8 cellular contexts compared by ENCODE assay signal in the genomic region with DNA sequence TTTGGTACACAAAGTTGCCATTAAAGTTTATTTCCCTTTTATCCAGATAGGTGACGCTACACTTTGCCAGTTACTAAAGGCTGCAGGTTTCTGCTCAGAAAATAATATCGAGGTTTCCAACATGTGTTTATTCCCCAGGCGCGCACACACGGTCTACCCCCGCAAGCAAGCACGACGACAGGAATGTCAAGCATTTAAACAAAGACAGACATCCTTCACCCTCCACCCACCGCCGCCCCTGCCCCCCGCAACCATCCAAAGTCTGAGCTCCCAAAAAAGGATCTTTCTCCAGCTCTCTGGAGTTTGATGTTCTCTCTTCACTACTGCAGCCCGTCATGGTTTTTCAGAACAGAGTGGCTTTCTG. TPM values are rescaled to one million over a fixed set of nuclear protein-coding genes. Genes with fewer than 3 reads are reported as not detected.
DNase-seq lines count a peak whose midpoint lies in the region; ATAC-seq and TF ChIP-seq lines count a peak whose summit lies in the region.
"Had no signal": no experiment of that assay in that cellular context is flagged by ENCODE, and none has a peak within 500 bp of the region (broad histone marks: within the 10 kb centered on the region; RNA-seq: fewer than 3 reads in every experiment).

No MANE protein-coding gene starts in this region.

- H3K4me1 Mint-ChIP-seq in GM23338 (peaks cover 23% of the 10 kb centered on the region), T-helper 17 cell (peaks cover 14% of the 10 kb centered on the region)

- H3K4me2 ChIP-seq in GM23338, result peak overlapping the region; percentile 98

- no peak for TF ChIP-seq CTCF in GM23338 (conservative IDR thresholded peaks at IDR 0.05; ENCODE audit: low read depth in 2 of 2)

- ATAC-seq in GM23338 (no peak), T-helper 17 cell (no peak), HG03097 (IDR thresholded peaks at IDR 0.05; ENCODE audit: low FRiP score, unreplicated experiment) (no peak), HG03039 (IDR thresholded peaks at IDR 0.05; ENCODE audit: unreplicated experiment) (no peak)

- H3K9me2 ChIP-seq in GM23338 (ENCODE audit: insufficient read depth), result no peaks in the 10 kb centered on the region

- H3K79me2 ChIP-seq in GM23338 (replicated peaks; ENCODE audit: insufficient read depth), result no peaks in the 10 kb centered on the region

- H3K4me3 Mint-ChIP-seq in GM23338 (peak overlapping the region; percentile 96), T-helper 17 cell (peak overlapping the region; percentile 68)

- H3K4me1 ChIP-seq in GM23338 (ENCODE audit: insufficient read depth), result peaks cover 8% of the 10 kb centered on the region; the same call in 1 of the 2 replicates
- H3K4me1 ChIP-seq: SJSA1 had no signal

- H3K27me3 ChIP-seq in GM23338 (ENCODE audit: insufficient read depth), result peaks cover 45% of the 10 kb centered on the region

- H3F3A ChIP-seq in GM23338 (replicated peaks; ENCODE audit: low read depth), result peaks cover 14% of the 10 kb centered on the region; the same call in 1 of the 2 replicates

- H3K27me3 Mint-ChIP-seq in GM23338 (ENCODE audit: insufficient read depth, low read depth, poor library complexity) (peaks cover 56% of the 10 kb centered on the region), T-helper 17 cell (peaks cover 59% of the 10 kb centered on the region)

- DNase-seq in GM23338 (ENCODE audit: low spot score) (peak; percentile 48), T-helper 17 cell (no peak), glomerular visceral epithelial cell (ENCODE audit: extremely low spot score) (peak; percentile 9), NCI-H2081 treated with DMSO at 0.1 percent for 48 hours (lab: John Stamatoyannopoulos, UW) (no peak)

- peaks cover 4% of the 10 kb centered on the region; the same call in 2 of the 3 replicates for H3K9me3 Mint-ChIP-seq in GM23338

- H4K20me1 ChIP-seq in GM23338 (replicated peaks; ENCODE audit: insufficient read depth), result peaks cover 4% of the 10 kb centered on the region; the same call in 1 of the 2 replicates

- no peaks in the 10 kb centered on the region for H3K9me3 ChIP-seq in T-helper 17 cell (ENCODE audit: control insufficient read depth, low read length, poor library complexity, severe bottlenecking)
- H3K9me3 ChIP-seq: SJSA1 had no signal

- no peaks in the 10 kb centered on the region for H3K36me3 ChIP-seq in GM23338 (ENCODE audit: insufficient read depth)
- H3K36me3 ChIP-seq: SJSA1 had no signal

- no peak overlapping the region for H3K27ac ChIP-seq in GM23338 (ENCODE audit: low read depth)
- H3K27ac ChIP-seq in skin epidermis, result peak overlapping the region in 19 of 21 experiments; percentile 22 to 81 (median 64)
- H3K27ac ChIP-seq: SJSA1 had no signal

- no peak overlapping the region for H3K27ac Mint-ChIP-seq in GM23338
- H3K27ac Mint-ChIP-seq in T-helper 17 cell, result no peak overlapping the region

- H3K36me3 Mint-ChIP-seq in GM23338 (ENCODE audit: low read depth) (no peaks in the 10 kb centered on the region), T-helper 17 cell (ENCODE audit: low read depth) (peaks cover 9% of the 10 kb centered on the region)

- peak overlapping the region; percentile 99 for H2AFZ ChIP-seq in GM23338

- H3K4me3 ChIP-seq in GM23338, result peak overlapping the region; percentile 96
- H3K4me3 ChIP-seq in skin epidermis, result peak overlapping the region; percentile 42 to 64 (median 50)

TF ChIP-seq in GM23338, 12 proteins besides CTCF, POLR2A, EP300 and RAD21 (continues in another document):
- no peak for TF ChIP-seq STAT1 (IDR thresholded peaks at IDR 0.05; ENCODE audit: unreplicated experiment)
- TF ChIP-seq JUNB (IDR thresholded peaks at IDR 0.05; ENCODE audit: unreplicated experiment), result no peak
- TF ChIP-seq, protein P1, sequence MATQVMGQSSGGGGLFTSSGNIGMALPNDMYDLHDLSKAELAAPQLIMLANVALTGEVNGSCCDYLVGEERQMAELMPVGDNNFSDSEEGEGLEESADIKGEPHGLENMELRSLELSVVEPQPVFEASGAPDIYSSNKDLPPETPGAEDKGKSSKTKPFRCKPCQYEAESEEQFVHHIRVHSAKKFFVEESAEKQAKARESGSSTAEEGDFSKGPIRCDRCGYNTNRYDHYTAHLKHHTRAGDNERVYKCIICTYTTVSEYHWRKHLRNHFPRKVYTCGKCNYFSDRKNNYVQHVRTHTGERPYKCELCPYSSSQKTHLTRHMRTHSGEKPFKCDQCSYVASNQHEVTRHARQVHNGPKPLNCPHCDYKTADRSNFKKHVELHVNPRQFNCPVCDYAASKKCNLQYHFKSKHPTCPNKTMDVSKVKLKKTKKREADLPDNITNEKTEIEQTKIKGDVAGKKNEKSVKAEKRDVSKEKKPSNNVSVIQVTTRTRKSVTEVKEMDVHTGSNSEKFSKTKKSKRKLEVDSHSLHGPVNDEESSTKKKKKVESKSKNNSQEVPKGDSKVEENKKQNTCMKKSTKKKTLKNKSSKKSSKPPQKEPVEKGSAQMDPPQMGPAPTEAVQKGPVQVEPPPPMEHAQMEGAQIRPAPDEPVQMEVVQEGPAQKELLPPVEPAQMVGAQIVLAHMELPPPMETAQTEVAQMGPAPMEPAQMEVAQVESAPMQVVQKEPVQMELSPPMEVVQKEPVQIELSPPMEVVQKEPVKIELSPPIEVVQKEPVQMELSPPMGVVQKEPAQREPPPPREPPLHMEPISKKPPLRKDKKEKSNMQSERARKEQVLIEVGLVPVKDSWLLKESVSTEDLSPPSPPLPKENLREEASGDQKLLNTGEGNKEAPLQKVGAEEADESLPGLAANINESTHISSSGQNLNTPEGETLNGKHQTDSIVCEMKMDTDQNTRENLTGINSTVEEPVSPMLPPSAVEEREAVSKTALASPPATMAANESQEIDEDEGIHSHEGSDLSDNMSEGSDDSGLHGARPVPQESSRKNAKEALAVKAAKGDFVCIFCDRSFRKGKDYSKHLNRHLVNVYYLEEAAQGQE (IDR thresholded peaks at IDR 0.05; ENCODE audit: unreplicated experiment), result no peak
- TF ChIP-seq CREB1 (CRISPR knock-in tag; IDR thresholded peaks at IDR 0.05; ENCODE audit: low read depth), result no peak
- TF ChIP-seq ZNF114 (CRISPR knock-in tag; IDR thresholded peaks at IDR 0.05), result no peak
- TF ChIP-seq, protein P2, sequence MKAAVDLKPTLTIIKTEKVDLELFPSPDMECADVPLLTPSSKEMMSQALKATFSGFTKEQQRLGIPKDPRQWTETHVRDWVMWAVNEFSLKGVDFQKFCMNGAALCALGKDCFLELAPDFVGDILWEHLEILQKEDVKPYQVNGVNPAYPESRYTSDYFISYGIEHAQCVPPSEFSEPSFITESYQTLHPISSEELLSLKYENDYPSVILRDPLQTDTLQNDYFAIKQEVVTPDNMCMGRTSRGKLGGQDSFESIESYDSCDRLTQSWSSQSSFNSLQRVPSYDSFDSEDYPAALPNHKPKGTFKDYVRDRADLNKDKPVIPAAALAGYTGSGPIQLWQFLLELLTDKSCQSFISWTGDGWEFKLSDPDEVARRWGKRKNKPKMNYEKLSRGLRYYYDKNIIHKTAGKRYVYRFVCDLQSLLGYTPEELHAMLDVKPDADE (IDR thresholded peaks at IDR 0.05), result no peak
- no peak for TF ChIP-seq EZH2phosphoT487 (IDR thresholded peaks at IDR 0.05; ENCODE audit: unreplicated experiment)
- no peak for TF ChIP-seq ZNF331 (CRISPR knock-in tag; IDR thresholded peaks at IDR 0.05; ENCODE audit: low read depth)
- no peak for TF ChIP-seq EZH2 (IDR thresholded peaks at IDR 0.05; ENCODE audit: low read depth, unreplicated experiment)

RNA-seq across cellular contexts. Expression of a gene that starts 1.3 kb away (rescaled TPM):
- 7.6 and 10.8 TPM in 2 replicates for total RNA-seq in GM23338 (2014; rRNA removed; shearing (Covaris generic))
- polyA plus RNA-seq in GM23338 (2016; fragmentation: Nextera tagmentation; extraction: Ambion mirVana), result 2.4 and 2.7 TPM in 2 replicates
- total RNA-seq in T-helper 17 cell, result not detected

Comparison
In these comparisons a context has a peak if more than half of its experiments do, and no peak if none do; other contexts are left out.
1. DNase-seq: peak in GM23338 (single experiment) and glomerular visceral epithelial cell (single experiment); none in T-helper 17 cell (0 of 3) and NCI-H2081 treated with DMSO at 0.1 percent for 48 hours (single experiment).